8 cellular contexts compared by ENCODE assay signal in genomic region chr16:85245307-85246172, GRCh38.
A peak's percentile ranks its signal among the peaks of the same experiment; 100 is the strongest.
DNase-seq lines count a peak whose midpoint lies in the region; ATAC-seq and TF ChIP-seq lines count a peak whose summit lies in the region.

No MANE protein-coding gene starts in this region.

- H3K4me3 Mint-ChIP-seq in naive thymus-derived CD8-positive, alpha-beta T cell = no peak overlapping the region

- POLR2A ChIA-PET in AG04449 (lab: Yijun Ruan, JAX) = no interaction called here
- POLR2A ChIA-PET in naive thymus-derived CD8-positive, alpha-beta T cell (lab: Charles Lee) = no interaction called here

- no peak overlapping the region for H3K27ac ChIP-seq in thoracic aorta

- TF ChIP-seq CTCF in AG04449 (IDR thresholded peaks at IDR 0.05; ENCODE audit: insufficient read depth, low read length, missing control alignments) (peak; percentile 89), epithelial cell of esophagus (IDR thresholded peaks at IDR 0.05; ENCODE audit: insufficient read depth, low read depth, low read length, missing control alignments) (peak; percentile 95), thoracic aorta (IDR thresholded peaks at IDR 0.05) (peak; percentile 85)

- DNase-seq in AG04449 (ENCODE audit: low read depth, low spot score) (no peak), GM19238 (ENCODE audit: insufficient read length, low spot score) (peak; percentile 50), NCI-H748 treated with DMSO at 0.1 percent for 48 hours (lab: John Stamatoyannopoulos, UW) (peak; percentile 36), epithelial cell of esophagus (ENCODE audit: low read depth) (peak; percentile 55), thoracic aorta (ENCODE audit: low spot score) (no peak), DMS79 treated with DMSO at 0.1 percent for 48 hours (lab: John Stamatoyannopoulos, UW) (no peak)
- DNase-seq in activated CD8-positive, alpha-beta memory T cell treated with anti-CD3 and anti-CD28 coated beads for 48 hours (ENCODE audit: low read depth in 2 of 3, low spot score in 2 of 3) = peak in 2 of 3 experiments; percentile 15 to 19
- peak; percentile 33 to 78 (median 56) for DNase-seq in naive thymus-derived CD8-positive, alpha-beta T cell

- peaks cover 0 to 14% of the 10 kb centered on the region in 2 donors for H3K4me1 ChIP-seq in thoracic aorta (ENCODE audit: control insufficient read depth in 1 of 2, low read depth in 2 of 2)

- no peaks in the 10 kb centered on the region for H3K27me3 ChIP-seq in thoracic aorta (replicated peaks; ENCODE audit: insufficient read depth)

- peaks cover 2 to 9% (median 5%) of the 10 kb centered on the region in 4 donors for H3K4me1 Mint-ChIP-seq in naive thymus-derived CD8-positive, alpha-beta T cell

- H3K9me3 Mint-ChIP-seq in naive thymus-derived CD8-positive, alpha-beta T cell = no peaks in the 10 kb centered on the region

- H3K9me3 ChIP-seq in thoracic aorta = no peaks in the 10 kb centered on the region

- peak overlapping the region in 1 of 10 donors; percentile 77 for H3K27ac Mint-ChIP-seq in naive thymus-derived CD8-positive, alpha-beta T cell

- H3K4me3 ChIP-seq in AG04449 (ENCODE audit: low read depth, low read length) (no peak overlapping the region), epithelial cell of esophagus (ENCODE audit: low read length) (no peak overlapping the region), thoracic aorta (no peak overlapping the region)

- peaks cover 4 to 12% (median 5%) of the 10 kb centered on the region in 5 donors for H3K27me3 Mint-ChIP-seq in naive thymus-derived CD8-positive, alpha-beta T cell

- CTCF ChIA-PET in AG04449 (lab: Yijun Ruan, JAX) = interaction anchor here (0.6 to 15.1 kb wide), 51 partner anchors 10 to 507 kb away, joined by 3 to 199 read pairs (median 4); no protein-coding TSS in a partner anchor

- no peaks in the 10 kb centered on the region for H3K36me3 Mint-ChIP-seq in naive thymus-derived CD8-positive, alpha-beta T cell

- no peaks in the 10 kb centered on the region for H3K36me3 ChIP-seq in thoracic aorta

- ATAC-seq in naive thymus-derived CD8-positive, alpha-beta T cell = peak; percentile 87
- ATAC-seq in thoracic aorta (ENCODE audit: insufficient number of reproducible peaks, low FRiP score, low read depth) = no peak

Comparison
In these comparisons a context has a peak if more than half of its experiments do, and no peak if none do; other contexts are left out.
1. DNase-seq: peak in GM19238 (single experiment), NCI-H748 treated with DMSO at 0.1 percent for 48 hours (single experiment), activated CD8-positive, alpha-beta memory T cell treated with anti-CD3 and anti-CD28 coated beads for 48 hours (2 of 3), epithelial cell of esophagus (single experiment) and naive thymus-derived CD8-positive, alpha-beta T cell (10 of 10); none in AG04449 (single experiment), thoracic aorta (single experiment) and DMS79 treated with DMSO at 0.1 percent for 48 hours (single experiment).
2. Peak in every context shown above with its lines, with median percentiles within 50 percentile points of each other: CTCF ChIP-seq.